Comparison of ENCODE assay signal across 16 cellular contexts in genomic region chr17:77144227-77144626, GRCh38. TPM values are rescaled to one million over a fixed set of nuclear protein-coding genes. Genes with fewer than 3 reads are reported as not detected.
DNase-seq lines count a peak whose midpoint lies in the region; ATAC-seq, FAIRE-seq and TF ChIP-seq lines count a peak whose summit lies in the region.
"Had no signal": no experiment of that assay in that cellular context is flagged by ENCODE, and none has a peak within 500 bp of the region (broad histone marks: within the 10 kb centered on the region; RNA-seq: fewer than 3 reads in every experiment).

No MANE protein-coding gene starts in this region.

- H3K4me1 ChIP-seq in endothelial cell of umbilical vein (ENCODE audit: control insufficient read depth, extremely low read depth, insufficient read depth, low read length) (peaks cover 78% of the 10 kb centered on the region), stomach (peaks cover 42 to 87% (median 80%) of the 10 kb centered on the region in 4 donors)

- ATAC-seq in activated naive CD4-positive, alpha-beta T cell treated with anti-CD3 and anti-CD28 coated beads, Interleukin-2, amount 50 U/mL, for 72 hours, result no peak
- ATAC-seq in activated CD4-positive, CD25-positive, alpha-beta regulatory T cell treated with anti-CD3 and anti-CD28 coated beads, Interleukin-2, amount 50 U/mL, for 24 hours, result no peak
- ATAC-seq in GM21529 (IDR thresholded peaks at IDR 0.05; ENCODE audit: unreplicated experiment), result no peak

- peaks cover 31 to 49% of the 10 kb centered on the region in 2 experiments for H3K36me3 ChIP-seq in endothelial cell of umbilical vein (ENCODE audit: control insufficient read depth in 2 of 2, extremely low read depth in 1 of 2, insufficient read depth in 2 of 2, low read length in 2 of 2)
- peaks cover 12 to 43% (median 37%) of the 10 kb centered on the region in 4 donors for H3K36me3 ChIP-seq in stomach

- TF ChIP-seq POLR2A in endothelial cell of umbilical vein (IDR thresholded peaks at IDR 0.05; ENCODE audit: low read depth, low read length), result no peak
- TF ChIP-seq POLR2A in stomach (IDR thresholded peaks at IDR 0.05), result no peak

- H3K9ac ChIP-seq in endothelial cell of umbilical vein (replicated peaks; ENCODE audit: extremely low read depth, insufficient read depth, low read length), result peak overlapping the region; percentile 100

- H3K9me3 ChIP-seq in endothelial cell of umbilical vein (replicated peaks; ENCODE audit: control insufficient read depth, insufficient read depth, low read length) (no peaks in the 10 kb centered on the region), stomach (no peaks in the 10 kb centered on the region)
- H3K9me3 ChIP-seq: SJCRH30 had no signal

- H3K9me3 Mint-ChIP-seq in activated naive CD4-positive, alpha-beta T cell treated with anti-CD3 and anti-CD28 coated beads, Interleukin-2, amount 50 U/mL, for 72 hours, result no peaks in the 10 kb centered on the region

- no peak overlapping the region for H3K27ac Mint-ChIP-seq in activated naive CD4-positive, alpha-beta T cell treated with anti-CD3 and anti-CD28 coated beads, Interleukin-2, amount 50 U/mL, for 72 hours

- intact Hi-C loops in endothelial cell of umbilical vein (cut with micrococcal nuclease) (loop anchor here (2.0 kb wide), 1 partner anchor 63 kb away; no protein-coding TSS in a partner anchor), stomach (cut with DNase I; ENCODE audit: low total_unique reads) (loop anchor here (10.0 kb wide), 1 partner anchor 71 kb away; no protein-coding TSS in a partner anchor)

- DNase-seq in DMS153 (lab: John Stamatoyannopoulos, UW) (peak; percentile 59), DMS153 treated with DMSO at 0.1 percent for 48 hours (lab: John Stamatoyannopoulos, UW; ENCODE audit: unreplicated experiment) (no peak), NCI-H69 (lab: John Stamatoyannopoulos, UW) (peak; percentile 40), endothelial cell of umbilical vein (ENCODE audit: low read depth, low spot score) (no peak), stomach (no peak)
- DNase-seq in activated naive CD4-positive, alpha-beta T cell treated with anti-CD3 and anti-CD28 coated beads, Interleukin-2, amount 50 U/mL, for 72 hours (ENCODE audit: low spot score in 2 of 2), result no peak
- DNase-seq: activated CD4-positive, alpha-beta T cell treated with anti-CD3 and anti-CD28 coated beads for 4 hours; activated gamma-delta T cell; NCI-H1694 treated with DMSO at 0.1 percent for 48 hours; SJCRH30 had no signal

- POLR2A ChIA-PET in endothelial cell of umbilical vein (lab: Charles Lee), result no interaction called here

- H3K36me3 Mint-ChIP-seq in activated naive CD4-positive, alpha-beta T cell treated with anti-CD3 and anti-CD28 coated beads, Interleukin-2, amount 50 U/mL, for 72 hours, result peaks cover 4 to 33% of the 10 kb centered on the region in 2 donors

- H4K20me1 ChIP-seq in endothelial cell of umbilical vein (replicated peaks; ENCODE audit: control insufficient read depth, extremely low read depth, insufficient read depth, low read length), result no peaks in the 10 kb centered on the region

- CTCF ChIA-PET in endothelial cell of umbilical vein (lab: Charles Lee), result interaction anchor here (1.9 kb wide), 1 partner anchor 53 kb away, joined by 10 read pairs; no protein-coding TSS in a partner anchor

- H3K79me2 ChIP-seq in endothelial cell of umbilical vein (ENCODE audit: control insufficient read depth, insufficient read depth, low read length), result peaks cover 83% of the 10 kb centered on the region

- dilution Hi-C loops in endothelial cell of umbilical vein (cut with MboI; ENCODE audit: extremely low pct_ligation_motif_present, low sequenced_read_pairs), result no loop called here

- no peaks in the 10 kb centered on the region for H3K27me3 ChIP-seq in endothelial cell of umbilical vein (ENCODE audit: control insufficient read depth in 2 of 2, insufficient read depth in 2 of 2, low read length in 2 of 2)
- H3K27me3 ChIP-seq in stomach, result no peaks in the 10 kb centered on the region
- H3K27me3 ChIP-seq: SJCRH30 had no signal

- H3K27ac ChIP-seq in endothelial cell of umbilical vein (ENCODE audit: insufficient read depth, low read depth, low read length) (peak overlapping the region; percentile 97), stomach (peak overlapping the region in 4 of 5 donors; percentile 86 to 99 (median 96))
- H3K27ac ChIP-seq: 22Rv1, SJCRH30 had no signal

- peak overlapping the region; percentile 99 for H3K4me2 ChIP-seq in endothelial cell of umbilical vein (ENCODE audit: insufficient read depth, low read length)

- BruUV-seq in endothelial cell of umbilical vein (replicated peaks; lab: Mats Ljungman, UMichigan), result no TSS peak

- TF ChIP-seq CTCF in endothelial cell of umbilical vein (IDR thresholded peaks at IDR 0.05; ENCODE audit: extremely low read depth in 1 of 2, insufficient read depth in 1 of 2, low read depth in 1 of 2, low read length in 2 of 2) (no peak), stomach (IDR thresholded peaks at IDR 0.05) (no peak)

- H2AFZ ChIP-seq in endothelial cell of umbilical vein (ENCODE audit: low read depth, low read length), result no peak overlapping the region

- TF ChIP-seq EP300 in stomach (IDR thresholded peaks at IDR 0.05), result no peak

- H3K4me3 ChIP-seq in endothelial cell of umbilical vein (replicated peaks in 1 of 3; ENCODE audit: insufficient read depth in 1 of 3, low read depth in 1 of 3, low read length in 3 of 3), result peak overlapping the region; percentile 16 to 96 (median 68)
- H3K4me3 ChIP-seq in stomach, result peak overlapping the region in 2 of 4 donors; percentile 33 to 67
- H3K4me3 ChIP-seq: SJCRH30 had no signal

- WGBS in stomach, 5 donors, result 40 to 77% (median 65%) methylated on average over 4 of the region's 4 CpGs

- no peaks in the 10 kb centered on the region for H3K9me1 ChIP-seq in endothelial cell of umbilical vein (replicated peaks; ENCODE audit: control insufficient read depth, extremely low read depth, insufficient read depth, low read length)

- FAIRE-seq in endothelial cell of umbilical vein (lab: Jason Lieb, UNC), result no peak
- FAIRE-seq: colon, frontal cortex, GM18507 had no signal

TF ChIP-seq in endothelial cell of umbilical vein, 7 proteins besides CTCF, POLR2A, EP300 and RAD21:
- TF ChIP-seq GATA2 (IDR thresholded peaks at IDR 0.05; ENCODE audit: insufficient read depth, insufficient read length, low read depth, low read length) (no peak), EZH2 (IDR thresholded peaks at IDR 0.05; ENCODE audit: borderline replicate concordance, low read depth, low read length, severe bottlenecking) (no peak), FOS (IDR thresholded peaks at IDR 0.05; ENCODE audit: borderline replicate concordance, insufficient read depth, low read length) (no peak), JUN (IDR thresholded peaks at IDR 0.05; ENCODE audit: borderline replicate concordance, insufficient read depth, insufficient read length, low read depth) (no peak), MYC (IDR thresholded peaks at IDR 0.05; ENCODE audit: low read depth, low read length) (no peak), POLR2AphosphoS5 (IDR thresholded peaks at IDR 0.05; ENCODE audit: insufficient read depth, low read depth, low read length) (no peak), MAX (IDR thresholded peaks at IDR 0.05; ENCODE audit: insufficient read depth, insufficient read length) (no peak)
TF ChIP-seq in endothelial cell of umbilical vein: peak in this region for 0.

RNA-seq across cellular contexts. Expression of gene SEC14L1, which starts 3.5 kb away (rescaled TPM):
- total RNA-seq in endothelial cell of umbilical vein (606 and 631 TPM in 2 replicates), stomach (100 to 1,000 TPM in 1 of 5 donors, 10 to 100 TPM in 3, 1 to 10 TPM in 1; 3.2 to 106 (median 60.1) TPM)
- polyA plus RNA-seq in endothelial cell of umbilical vein (215 and 276 TPM in 2 replicates), stomach (10 to 100 TPM; 17.0 to 39.5 (median 30.2) TPM)
- polyA plus RNA-seq in endothelial cell of umbilical vein (2011; cell fraction: cytosol; rRNA removed), result 185 and 188 TPM in 2 replicates
- 360 and 367 TPM in 2 replicates for polyA plus RNA-seq in endothelial cell of umbilical vein (2011; cell fraction: nucleus; rRNA removed)
- 277 and 279 TPM in 2 replicates for polyA plus RNA-seq in endothelial cell of umbilical vein (2012)
- 250 TPM in 2 replicates for polyA minus RNA-seq in endothelial cell of umbilical vein
- polyA minus RNA-seq in endothelial cell of umbilical vein (2011; cell fraction: cytosol; rRNA and poly(A)+ RNA removed), result 19.9 TPM
- 378 and 398 TPM in 2 replicates for polyA minus RNA-seq in endothelial cell of umbilical vein (2011; cell fraction: nucleus; rRNA and poly(A)+ RNA removed)
- 100 to 1,000 TPM in 1 of 2 donors, 10 to 100 TPM in 1; 53.4 to 103 TPM for total RNA-seq in activated naive CD4-positive, alpha-beta T cell treated with anti-CD3 and anti-CD28 coated beads, Interleukin-2, amount 50 U/mL, for 72 hours

Comparison
In these comparisons a context has a peak if more than half of its experiments do, and no peak if none do; other contexts are left out.
1. DNase-seq: peak in DMS153 (single experiment) and NCI-H69 (single experiment); none in DMS153 treated with DMSO at 0.1 percent for 48 hours (single experiment), endothelial cell of umbilical vein (single experiment), stomach (single experiment) and activated naive CD4-positive, alpha-beta T cell treated with anti-CD3 and anti-CD28 coated beads, Interleukin-2, amount 50 U/mL, for 72 hours (0 of 2).